In genomic region chr11:130071211-130071712, GRCh38 we compare ENCODE assay signal across 8 cellular contexts. TPM values are rescaled to one million over a fixed set of nuclear protein-coding genes. Genes with fewer than 3 reads are reported as not detected.
DNase-seq lines count a peak whose midpoint lies in the region; ATAC-seq and TF ChIP-seq lines count a peak whose summit lies in the region.

No MANE protein-coding gene starts in this region.

- peak overlapping the region; percentile 87 for H3K4me2 ChIP-seq in Karpas-422 (ENCODE audit: low read depth, low read length, poor library complexity, severe bottlenecking)

- H2AFZ ChIP-seq in Karpas-422 (ENCODE audit: low read length) = no peak overlapping the region

- H3K4me1 ChIP-seq in Caco-2 (peaks cover 54% of the 10 kb centered on the region), Karpas-422 (ENCODE audit: low read length) (peaks cover 33% of the 10 kb centered on the region), left lung (peaks cover 7 to 46% of the 10 kb centered on the region in 2 donors), thoracic aorta (ENCODE audit: control insufficient read depth in 1 of 2, low read depth in 2 of 2) (peaks cover 14 to 24% of the 10 kb centered on the region in 2 donors)

- H3K4me3 Mint-ChIP-seq in Caco-2 (ENCODE audit: unreplicated experiment) = peak overlapping the region; percentile 75

- H3K27me3 Mint-ChIP-seq in Caco-2 (ENCODE audit: insufficient read depth, unreplicated experiment) = no peaks in the 10 kb centered on the region

- H3K27ac Mint-ChIP-seq in Caco-2 (ENCODE audit: unreplicated experiment) = peak overlapping the region; percentile 36

- peaks cover 59% of the 10 kb centered on the region for H3K79me2 ChIP-seq in Karpas-422 (ENCODE audit: low read length)

- peak overlapping the region; percentile 37; the same call in 1 of the 2 replicates for H3K27ac ChIP-seq in Karpas-422 (ENCODE audit: low read length)
- H3K27ac ChIP-seq in left lung = peak overlapping the region; percentile 90 to 93
- peak overlapping the region; percentile 41 to 93 for H3K27ac ChIP-seq in thoracic aorta

- no peaks in the 10 kb centered on the region for H3K9me2 ChIP-seq in Karpas-422 (replicated peaks; ENCODE audit: insufficient read depth, low read length)

- H3K9me3 ChIP-seq in Caco-2 (no peaks in the 10 kb centered on the region), Karpas-422 (ENCODE audit: low read length) (no peaks in the 10 kb centered on the region), left lung (no peaks in the 10 kb centered on the region), thoracic aorta (no peaks in the 10 kb centered on the region)

- TSS peak; percentile 38 for BruUV-seq in Caco-2 (replicated peaks; lab: Mats Ljungman, UMichigan)

- H3K4me3 ChIP-seq in Caco-2 (ENCODE audit: low read depth, low read length) = peak overlapping the region; percentile 99
- peak overlapping the region; percentile 69 for H3K4me3 ChIP-seq in Karpas-422 (ENCODE audit: low read length)
- H3K4me3 ChIP-seq in astrocyte of the cerebellum (ENCODE audit: low read depth, low read length) = peak overlapping the region; percentile 69
- peak overlapping the region; percentile 67 to 79 for H3K4me3 ChIP-seq in left lung
- H3K4me3 ChIP-seq in thoracic aorta = peak overlapping the region; percentile 91

- DNase-seq in Caco-2 = no peak
- no peak for DNase-seq in Karpas-422
- DNase-seq in astrocyte of the cerebellum (ENCODE audit: low read depth) = no peak
- DNase-seq in left lung = no peak
- DNase-seq in thoracic aorta (ENCODE audit: low spot score) = no peak
- DNase-seq in amygdala (lab: John Stamatoyannopoulos, UW) = no peak
- no peak for DNase-seq in NCI-H1436 treated with DMSO at 0.1 percent for 48 hours (lab: John Stamatoyannopoulos, UW)
- DNase-seq in GM13977 (ENCODE audit: low spot score) = no peak

- no peaks in the 10 kb centered on the region for H3K9me3 Mint-ChIP-seq in Caco-2 (ENCODE audit: unreplicated experiment)

- peaks cover 25% of the 10 kb centered on the region for H3K4me1 Mint-ChIP-seq in Caco-2 (ENCODE audit: low read depth, unreplicated experiment)

- peak overlapping the region; percentile 83 for H3K9ac ChIP-seq in Karpas-422 (ENCODE audit: low read length)

- H3K36me3 Mint-ChIP-seq in Caco-2 (ENCODE audit: insufficient read depth, unreplicated experiment) = peaks cover 50% of the 10 kb centered on the region

- no peaks in the 10 kb centered on the region for H4K20me1 ChIP-seq in Karpas-422 (ENCODE audit: insufficient read depth, low read depth, low read length)

- H3K36me3 ChIP-seq in Caco-2 (ENCODE audit: control insufficient read depth, insufficient read depth, low read length) = no peaks in the 10 kb centered on the region
- no peaks in the 10 kb centered on the region for H3K36me3 ChIP-seq in Karpas-422 (ENCODE audit: insufficient read depth, low read length)
- no peaks in the 10 kb centered on the region for H3K36me3 ChIP-seq in left lung
- H3K36me3 ChIP-seq in thoracic aorta = no peaks in the 10 kb centered on the region

- intact Hi-C loops in Caco-2 (cut with micrococcal nuclease; ENCODE audit: unreplicated experiment) = loop anchor here (1.0 kb wide), 2 partner anchors 61 to 148 kb away; no protein-coding TSS in a partner anchor
- intact Hi-C loops in left lung (cut with DNase I) = loop anchor here in 1 of 2 donors (10.0 kb wide), 1 partner anchor 66 kb away; the partner anchor contains the start of gene PRDM10

- TF ChIP-seq CTCF in Caco-2 (IDR thresholded peaks at IDR 0.05; ENCODE audit: insufficient read depth in 1 of 2, low read depth in 1 of 2, low read length in 1 of 2, severe bottlenecking in 1 of 2, unreplicated experiment in 1 of 2) (no peak), astrocyte of the cerebellum (IDR thresholded peaks at IDR 0.05; ENCODE audit: low read depth, low read length, missing control alignments) (no peak), left lung (IDR thresholded peaks at IDR 0.05) (no peak), thoracic aorta (IDR thresholded peaks at IDR 0.05) (no peak), GM13977 (IDR thresholded peaks at IDR 0.05; ENCODE audit: extremely low read depth, insufficient read depth, missing control alignments) (no peak)

- CTCF ChIA-PET in Caco-2 (lab: Charles Lee) = interaction anchor here (0.6 to 3.6 kb wide), 9 partner anchors 46 to 529 kb away, joined by 3 to 18 read pairs (median 5); partner anchors contain the start of gene PRDM10

- POLR2A ChIA-PET in Caco-2 (lab: Charles Lee) = interaction anchor here (0.6 to 3.2 kb wide), 10 partner anchors 15 to 128 kb away, joined by 3 to 97 read pairs (median 8); partner anchors contain the start of gene PRDM10

- in situ Hi-C loops in astrocyte of the cerebellum (cut with HindIII; ENCODE audit: low sequenced_read_pairs) = no loop called here
- in situ Hi-C loops in GM13977 (cut with MboI; ENCODE audit: low pct_unique_long_range_greater_than_20kb, low sequenced_read_pairs, unreplicated experiment) = no loop called here

- ATAC-seq in left lung = peak; percentile 7
- ATAC-seq in thoracic aorta (ENCODE audit: insufficient number of reproducible peaks, low FRiP score, low read depth) = no peak

- H3K27me3 ChIP-seq in Caco-2 (replicated peaks; ENCODE audit: control insufficient read depth, insufficient read depth, low read length) (no peaks in the 10 kb centered on the region), Karpas-422 (ENCODE audit: low read length) (no peaks in the 10 kb centered on the region), left lung (no peaks in the 10 kb centered on the region), thoracic aorta (replicated peaks; ENCODE audit: insufficient read depth) (no peaks in the 10 kb centered on the region)

RNA-seq across cellular contexts. Expression of gene APLP2, which starts 1.6 kb away (rescaled TPM):
- 1,761 and 2,076 TPM in 2 replicates for total RNA-seq in Caco-2 (2022)
- total RNA-seq in Karpas-422 (2014; rRNA removed; shearing (Covaris generic); ENCODE audit: low replicate concordance) = 50.8 and 68.3 TPM in 2 replicates
- total RNA-seq in left lung = 100 to 1,000 TPM; 428 to 646 TPM
- total RNA-seq in thoracic aorta = 100 to 1,000 TPM; 493 to 557 TPM

Comparison
In these comparisons a context has a peak if more than half of its experiments do, and no peak if none do; other contexts are left out.
1. H3K27ac ChIP-seq: peak in every context shown above with its lines; median percentile 92 in left lung; 67 in thoracic aorta; 37 in Karpas-422.